26 cellular contexts compared by ENCODE assay signal in genomic region chr2:96698221-96698861, GRCh38. TPM values are rescaled to one million over a fixed set of nuclear protein-coding genes. Genes with fewer than 3 reads are reported as not detected.
"Had no signal": no experiment of that assay in that cellular context is flagged by ENCODE, and none has a peak within 500 bp of the region (broad histone marks: within the 10 kb centered on the region; RNA-seq: fewer than 3 reads in every experiment).

No MANE protein-coding gene starts in this region.

- DNase-seq: activated B cell treated with CpG ODN at 0.5 μM for 24 hours; activated CD4-positive, alpha-beta T cell treated with anti-CD3 and anti-CD28 coated beads for 36 hours; activated CD4-positive, alpha-beta T cell treated with anti-CD3 and anti-CD28 coated beads, Interleukin-2, amount 50 U/mL, for 48 hours; activated gamma-delta T cell treated with Interleukin-2 at 50 U/mL for 16 hours; activated T-cell treated with anti-CD3 and anti-CD28 coated beads, Interleukin-2, amount 50 U/mL, for 72 hours; aorta; brain microvascular endothelial cell; effector memory CD4-positive, alpha-beta T cell; heart right ventricle; islet precursor cell; mesenchymal stem cell; mucosa of descending colon; occipital lobe; right lobe of liver; small intestine; stimulated activated CD4-positive, alpha-beta T cell treated with anti-CD3 and anti-CD28 coated beads, Interleukin-2, amount 100 ng/mL, for 24 hours; stimulated activated naive B cell treated with anti-CD40 and anti-IgM and Interleukin-4, amounts not matched to agents 10 μg/mL and 1 μg/mL and 100 μg/mL, for 72 hours; T-helper 17 cell had no signal

- H3K4me1 ChIP-seq: heart right ventricle, right lobe of liver had no signal

- H3K27me3 ChIP-seq: brain microvascular endothelial cell, heart right ventricle, right lobe of liver had no signal

- H3K27ac ChIP-seq: brain microvascular endothelial cell, heart right ventricle, right lobe of liver, thoracic aorta had no signal

- H3K9me3 Mint-ChIP-seq: activated B cell treated with CpG ODN at 0.5 μM for 24 hours; activated naive CD4-positive, alpha-beta T cell treated with anti-CD3 and anti-CD28 coated beads, Interleukin-2, amount 50 U/mL, for 24 hours; activated T-cell treated with anti-CD3 and anti-CD28 coated beads, Interleukin-2, amount 50 U/mL, for 72 hours; central memory CD8-positive, alpha-beta T cell; stimulated activated naive B cell treated with anti-CD40 and anti-IgM and Interleukin-4, amounts not matched to agents 10 μg/mL and 1 μg/mL and 100 μg/mL, for 72 hours; type B pancreatic cell had no signal

- H3K9me3 ChIP-seq: heart right ventricle, mucosa of descending colon, right lobe of liver, thoracic aorta had no signal

- H3K36me3 ChIP-seq: brain microvascular endothelial cell had no signal

- ATAC-seq: activated CD4-positive, alpha-beta T cell treated with anti-CD3 and anti-CD28 coated beads for 36 hours; activated T-cell treated with anti-CD3 and anti-CD28 coated beads, Interleukin-2, amount 50 U/mL, for 72 hours; left colon; mucosa of descending colon; right lobe of liver; stimulated activated naive B cell treated with anti-CD40 and anti-IgM and Interleukin-4, amounts not matched to agents 10 μg/mL and 1 μg/mL and 100 μg/mL, for 72 hours; T-helper 17 cell had no signal

- H3K4me3 ChIP-seq: heart right ventricle, mucosa of descending colon, right lobe of liver, thoracic aorta had no signal

- H3K4me1 Mint-ChIP-seq: activated CD4-positive, alpha-beta T cell treated with anti-CD3 and anti-CD28 coated beads for 36 hours; activated naive CD4-positive, alpha-beta T cell treated with anti-CD3 and anti-CD28 coated beads, Interleukin-2, amount 50 U/mL, for 24 hours had no signal

- H3K27ac Mint-ChIP-seq: activated B cell treated with CpG ODN at 0.5 μM for 24 hours; activated CD4-positive, alpha-beta T cell treated with anti-CD3 and anti-CD28 coated beads for 36 hours; activated naive CD4-positive, alpha-beta T cell treated with anti-CD3 and anti-CD28 coated beads, Interleukin-2, amount 50 U/mL, for 24 hours; activated T-cell treated with anti-CD3 and anti-CD28 coated beads, Interleukin-2, amount 50 U/mL, for 72 hours; stimulated activated naive B cell treated with anti-CD40 and anti-IgM and Interleukin-4, amounts not matched to agents 10 μg/mL and 1 μg/mL and 100 μg/mL, for 72 hours; T-helper 17 cell; type B pancreatic cell had no signal

- H3K4me3 Mint-ChIP-seq: activated B cell treated with CpG ODN at 0.5 μM for 24 hours; activated CD4-positive, alpha-beta T cell treated with anti-CD3 and anti-CD28 coated beads for 36 hours; activated naive CD4-positive, alpha-beta T cell treated with anti-CD3 and anti-CD28 coated beads, Interleukin-2, amount 50 U/mL, for 24 hours; activated T-cell treated with anti-CD3 and anti-CD28 coated beads, Interleukin-2, amount 50 U/mL, for 72 hours; central memory CD8-positive, alpha-beta T cell; stimulated activated naive B cell treated with anti-CD40 and anti-IgM and Interleukin-4, amounts not matched to agents 10 μg/mL and 1 μg/mL and 100 μg/mL, for 72 hours; T-helper 17 cell; type B pancreatic cell had no signal

RNA-seq across cellular contexts. Expression of gene FER1L5, which starts 55.8 kb away (rescaled TPM):
- total RNA-seq: activated B cell treated with CpG ODN at 0.5 μM for 24 hours; activated CD4-positive, alpha-beta T cell treated with anti-CD3 and anti-CD28 coated beads for 36 hours; activated T-cell treated with anti-CD3 and anti-CD28 coated beads, Interleukin-2, amount 50 U/mL, for 72 hours; dermis microvascular lymphatic vessel endothelial cell; endothelial cell of umbilical vein; lower leg skin; right lobe of liver; T-helper 17 cell; thoracic aorta had no signal
- polyA plus RNA-seq: endothelial cell of umbilical vein had no signal
